Comparison of ENCODE assay signal across 8 cellular contexts in the genomic region with DNA sequence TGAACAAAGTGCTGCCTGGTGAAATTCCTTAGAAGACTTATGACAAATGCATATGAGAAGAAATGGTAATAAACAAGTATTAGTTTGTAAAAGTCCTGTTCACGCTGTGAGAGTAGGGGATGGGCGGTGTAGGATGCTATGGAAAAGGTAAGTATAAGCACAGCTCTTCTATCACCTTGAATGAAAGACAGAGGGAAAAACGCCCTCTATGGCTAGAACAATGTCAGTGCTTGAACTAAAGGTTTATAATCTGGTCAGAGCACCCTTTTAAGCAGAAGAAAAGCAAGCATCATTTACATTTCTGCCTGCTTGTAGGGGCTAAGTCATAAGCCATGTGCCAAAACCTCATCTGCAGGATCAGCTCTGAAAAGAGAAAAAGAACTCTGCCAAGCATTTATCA.
DNase-seq lines count a peak whose midpoint lies in the region; ATAC-seq and TF ChIP-seq lines count a peak whose summit lies in the region.

No MANE protein-coding gene starts in this region.

- H3K9me3 Mint-ChIP-seq in activated T-helper 2 cell treated with anti-CD3 and anti-CD28 coated beads, Interferon-gamma antibody, Interleukin-2, Interleukin-4, amounts not matched to agents 10 μg/mL and 5 μg/mL and 100 μg/mL, durations not matched to agents 14 hours and 24 hours and 36 hours = no peaks in the 10 kb centered on the region

- DNase-seq in AG09319 (ENCODE audit: extremely low read depth, low read depth) (no peak), inferior parietal cortex (ENCODE audit: extremely low spot score) (peak; percentile 36), NCI-H128 (lab: John Stamatoyannopoulos, UW; ENCODE audit: unreplicated experiment) (no peak), AG08396 (ENCODE audit: low spot score) (no peak)
- DNase-seq in activated T-helper 2 cell treated with anti-CD3 and anti-CD28 coated beads, Interferon-gamma antibody, Interleukin-2, Interleukin-4, amounts not matched to agents 10 μg/mL and 5 μg/mL and 100 μg/mL, durations not matched to agents 14 hours and 24 hours and 36 hours (ENCODE audit: low spot score) = no peak

- intact Hi-C loops in activated T-helper 2 cell treated with anti-CD3 and anti-CD28 coated beads, Interferon-gamma antibody, Interleukin-2, Interleukin-4, amounts not matched to agents 10 μg/mL and 5 μg/mL and 100 μg/mL, durations not matched to agents 14 hours and 24 hours and 36 hours (cut with micrococcal nuclease) = no loop called here

- no peak overlapping the region for H3K4me3 Mint-ChIP-seq in activated T-helper 2 cell treated with anti-CD3 and anti-CD28 coated beads, Interferon-gamma antibody, Interleukin-2, Interleukin-4, amounts not matched to agents 10 μg/mL and 5 μg/mL and 100 μg/mL, durations not matched to agents 14 hours and 24 hours and 36 hours (ENCODE audit: low read depth)

- TF ChIP-seq CTCF in AG09319 (IDR thresholded peaks at IDR 0.05; ENCODE audit: low read depth, low read length) = peak; percentile 32

- H3K27me3 Mint-ChIP-seq in activated T-helper 2 cell treated with anti-CD3 and anti-CD28 coated beads, Interferon-gamma antibody, Interleukin-2, Interleukin-4, amounts not matched to agents 10 μg/mL and 5 μg/mL and 100 μg/mL, durations not matched to agents 14 hours and 24 hours and 36 hours (ENCODE audit: low read depth) = peaks cover 3% of the 10 kb centered on the region

- peak; percentile 41 for ATAC-seq in GM21619 (IDR thresholded peaks at IDR 0.05; ENCODE audit: unreplicated experiment)
- ATAC-seq in SK-N-SH treated with all-trans-retinoic acid at 6 μM for 48 hours = peak; percentile 53
- no peak for ATAC-seq in HG03460 (IDR thresholded peaks at IDR 0.05; ENCODE audit: unreplicated experiment)

- H3K4me1 Mint-ChIP-seq in activated T-helper 2 cell treated with anti-CD3 and anti-CD28 coated beads, Interferon-gamma antibody, Interleukin-2, Interleukin-4, amounts not matched to agents 10 μg/mL and 5 μg/mL and 100 μg/mL, durations not matched to agents 14 hours and 24 hours and 36 hours (ENCODE audit: low read depth) = no peaks in the 10 kb centered on the region

- no peaks in the 10 kb centered on the region for H3K36me3 Mint-ChIP-seq in activated T-helper 2 cell treated with anti-CD3 and anti-CD28 coated beads, Interferon-gamma antibody, Interleukin-2, Interleukin-4, amounts not matched to agents 10 μg/mL and 5 μg/mL and 100 μg/mL, durations not matched to agents 14 hours and 24 hours and 36 hours (ENCODE audit: low read depth)

- no peak overlapping the region for H3K27ac Mint-ChIP-seq in activated T-helper 2 cell treated with anti-CD3 and anti-CD28 coated beads, Interferon-gamma antibody, Interleukin-2, Interleukin-4, amounts not matched to agents 10 μg/mL and 5 μg/mL and 100 μg/mL, durations not matched to agents 14 hours and 24 hours and 36 hours

TF ChIP-seq in SK-N-SH treated with all-trans-retinoic acid at 6 μM for 48 hours, 23 proteins besides CTCF, POLR2A, EP300 and RAD21:
- TF ChIP-seq ARNTL (CRISPR knock-in tag; IDR thresholded peaks at IDR 0.05; ENCODE audit: borderline replicate concordance, low read depth) (no peak), ZFP30 (CRISPR knock-in tag; IDR thresholded peaks at IDR 0.05) (no peak), TCF4 (CRISPR knock-in tag; IDR thresholded peaks at IDR 0.05; ENCODE audit: borderline replicate concordance) (no peak), ESRRG (CRISPR knock-in tag; IDR thresholded peaks at IDR 0.05) (no peak), ZC3H10 (CRISPR knock-in tag; IDR thresholded peaks at IDR 0.05) (no peak), ZNF8 (CRISPR knock-in tag; IDR thresholded peaks at IDR 0.05) (no peak), OSR1 (CRISPR knock-in tag; IDR thresholded peaks at IDR 0.05) (no peak), ZNF70 (CRISPR knock-in tag; IDR thresholded peaks at IDR 0.05) (no peak), PPARA (CRISPR knock-in tag; IDR thresholded peaks at IDR 0.05; ENCODE audit: borderline replicate concordance) (no peak), SNAI2 (CRISPR knock-in tag; IDR thresholded peaks at IDR 0.05) (no peak)
- TF ChIP-seq, protein P1, sequence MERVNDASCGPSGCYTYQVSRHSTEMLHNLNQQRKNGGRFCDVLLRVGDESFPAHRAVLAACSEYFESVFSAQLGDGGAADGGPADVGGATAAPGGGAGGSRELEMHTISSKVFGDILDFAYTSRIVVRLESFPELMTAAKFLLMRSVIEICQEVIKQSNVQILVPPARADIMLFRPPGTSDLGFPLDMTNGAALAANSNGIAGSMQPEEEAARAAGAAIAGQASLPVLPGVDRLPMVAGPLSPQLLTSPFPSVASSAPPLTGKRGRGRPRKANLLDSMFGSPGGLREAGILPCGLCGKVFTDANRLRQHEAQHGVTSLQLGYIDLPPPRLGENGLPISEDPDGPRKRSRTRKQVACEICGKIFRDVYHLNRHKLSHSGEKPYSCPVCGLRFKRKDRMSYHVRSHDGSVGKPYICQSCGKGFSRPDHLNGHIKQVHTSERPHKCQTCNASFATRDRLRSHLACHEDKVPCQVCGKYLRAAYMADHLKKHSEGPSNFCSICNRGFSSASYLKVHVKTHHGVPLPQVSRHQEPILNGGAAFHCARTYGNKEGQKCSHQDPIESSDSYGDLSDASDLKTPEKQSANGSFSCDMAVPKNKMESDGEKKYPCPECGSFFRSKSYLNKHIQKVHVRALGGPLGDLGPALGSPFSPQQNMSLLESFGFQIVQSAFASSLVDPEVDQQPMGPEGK (CRISPR knock-in tag; IDR thresholded peaks at IDR 0.05; ENCODE audit: borderline replicate concordance) = no peak
- TF ChIP-seq, protein P2, sequence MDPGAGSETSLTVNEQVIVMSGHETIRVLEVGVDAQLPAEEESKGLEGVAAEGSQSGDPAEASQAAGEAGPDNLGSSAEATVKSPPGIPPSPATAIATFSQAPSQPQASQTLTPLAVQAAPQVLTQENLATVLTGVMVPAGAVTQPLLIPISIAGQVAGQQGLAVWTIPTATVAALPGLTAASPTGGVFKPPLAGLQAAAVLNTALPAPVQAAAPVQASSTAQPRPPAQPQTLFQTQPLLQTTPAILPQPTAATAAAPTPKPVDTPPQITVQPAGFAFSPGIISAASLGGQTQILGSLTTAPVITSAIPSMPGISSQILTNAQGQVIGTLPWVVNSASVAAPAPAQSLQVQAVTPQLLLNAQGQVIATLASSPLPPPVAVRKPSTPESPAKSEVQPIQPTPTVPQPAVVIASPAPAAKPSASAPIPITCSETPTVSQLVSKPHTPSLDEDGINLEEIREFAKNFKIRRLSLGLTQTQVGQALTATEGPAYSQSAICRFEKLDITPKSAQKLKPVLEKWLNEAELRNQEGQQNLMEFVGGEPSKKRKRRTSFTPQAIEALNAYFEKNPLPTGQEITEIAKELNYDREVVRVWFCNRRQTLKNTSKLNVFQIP (CRISPR knock-in tag; IDR thresholded peaks at IDR 0.05; ENCODE audit: borderline replicate concordance, low read depth) = no peak
TF ChIP-seq in SK-N-SH treated with all-trans-retinoic acid at 6 μM for 48 hours: peak in this region for 0.
